8 cellular contexts compared by ENCODE assay signal in the genomic region with DNA sequence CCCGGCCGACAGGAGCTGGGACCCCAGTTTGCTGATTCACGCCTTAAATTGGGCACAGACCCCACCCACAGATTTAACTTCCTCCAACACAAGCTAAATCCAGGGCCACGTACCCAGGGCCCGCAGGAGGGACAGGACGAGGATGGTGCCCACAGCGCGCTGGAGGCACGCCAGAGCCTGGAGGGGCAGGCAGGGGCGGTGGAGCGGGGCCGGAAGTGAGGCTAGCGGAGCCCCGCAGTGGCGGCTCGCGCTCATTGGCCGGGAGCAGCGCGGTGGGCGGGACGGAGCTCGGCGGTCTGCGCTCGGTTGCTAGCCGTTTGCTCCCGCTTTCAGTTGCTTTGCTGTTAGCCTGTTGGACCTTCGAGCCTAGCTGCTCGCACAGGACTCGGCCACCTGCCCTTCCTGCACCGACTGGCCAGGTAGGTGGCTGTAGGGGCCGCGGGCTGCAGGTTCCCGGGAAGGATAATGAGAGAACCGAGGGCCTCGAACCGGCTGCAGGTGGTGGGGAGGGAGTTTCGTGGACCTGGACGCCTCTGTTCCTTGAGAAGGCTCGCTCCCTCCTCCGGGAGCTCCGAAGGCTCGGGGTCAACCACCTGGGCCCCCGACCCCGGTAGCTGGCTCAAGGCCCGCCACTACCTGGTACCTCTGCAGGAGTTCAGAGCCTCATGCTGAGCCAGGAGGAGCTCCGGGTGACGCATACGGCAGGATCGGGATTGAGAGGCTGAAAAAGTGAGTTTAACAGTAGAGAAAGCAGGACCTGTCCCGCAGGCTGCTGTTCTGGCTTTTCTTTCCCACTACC. TPM values are rescaled to one million over a fixed set of nuclear protein-coding genes. Genes with fewer than 3 reads are reported as not detected.
DNase-seq lines count a peak whose midpoint lies in the region; ATAC-seq lines count a peak whose summit lies in the region.

A gene (plus strand): TSS at position 332 of the 799 bp plus-strand sequence. CDS start 8,212 bp downstream, outside the sequence.

- peak within 1 kb of the TSS; percentile 87 to 99 (median 94) for H3K4me3 Mint-ChIP-seq in CD8-positive, alpha-beta memory T cell
- H3K4me3 Mint-ChIP-seq in effector memory CD8-positive, alpha-beta T cell = peak within 1 kb of the TSS; percentile 95 to 97

- WGBS in mesendoderm (ENCODE audit: extremely low coverage, insufficient coverage, low lambda C conversion rate) = no CpG with 5 or more reads among the region's 52 CpGs

- H2AK5ac ChIP-seq in mesendoderm (ENCODE audit: low read length) = no peak within 1 kb of the TSS

- H3K79me2 ChIP-seq in mesendoderm (ENCODE audit: control insufficient read depth, insufficient read depth, low read length) = peaks cover 4% of the 10 kb centered on the region

- ATAC-seq in GM19463 (IDR thresholded peaks at IDR 0.05; ENCODE audit: unreplicated experiment) = peak; percentile 95
- ATAC-seq in effector memory CD8-positive, alpha-beta T cell (replicated peaks) = peak; percentile 95

- H3K4me3 ChIP-seq in CD8-positive, alpha-beta memory T cell (ENCODE audit: low read length) = peak within 1 kb of the TSS; percentile 96
- H3K4me3 ChIP-seq in NT2/D1 (ENCODE audit: insufficient read length, low read depth) (peak within 1 kb of the TSS; percentile 89), mesendoderm (ENCODE audit: low read length) (peak within 1 kb of the TSS; percentile 74)

- no peak within 1 kb of the TSS for H3K23ac ChIP-seq in mesendoderm (ENCODE audit: low read length)

- peak within 1 kb of the TSS; percentile 86 for H3K4me2 ChIP-seq in mesendoderm (ENCODE audit: low read length)

- peak within 1 kb of the TSS; percentile 97 for H3K9ac ChIP-seq in NT2/D1 (ENCODE audit: insufficient read length, low read depth)
- H3K9ac ChIP-seq in mesendoderm (ENCODE audit: low read length) = peak within 1 kb of the TSS; percentile 83

- H4K5ac ChIP-seq in mesendoderm (ENCODE audit: low read length) = no peak within 1 kb of the TSS

- H4K8ac ChIP-seq in mesendoderm (ENCODE audit: low read depth, low read length) = no peak within 1 kb of the TSS

- H3K4me1 ChIP-seq in CD8-positive, alpha-beta memory T cell (ENCODE audit: insufficient read depth, low read length) = peaks cover 33% of the 10 kb centered on the region
- peaks cover 7% of the 10 kb centered on the region for H3K4me1 ChIP-seq in NT2/D1 (ENCODE audit: insufficient read depth, insufficient read length)
- no peaks in the 10 kb centered on the region for H3K4me1 ChIP-seq in mesendoderm (ENCODE audit: control insufficient read depth, low read depth, low read length)

- CTCF ChIA-PET in CD8-positive, alpha-beta memory T cell (lab: Charles Lee) = interaction anchor here (0.7 to 4.2 kb wide), 14 partner anchors 14 to 140 kb away, joined by 3 to 62 read pairs (median 8); a partner anchor contains a TSS

- DNase-seq in CD8-positive, alpha-beta memory T cell = peak; percentile 88 to 94 (median 91)
- DNase-seq in HT-29 (ENCODE audit: low spot score) (peak; percentile 86), NT2/D1 (ENCODE audit: low read depth, low spot score) (peak; percentile 54), mesendoderm (peak; percentile 89)
- DNase-seq in activated CD8-positive, alpha-beta memory T cell treated with anti-CD3 and anti-CD28 coated beads for 48 hours (ENCODE audit: low read depth in 2 of 3, low spot score in 2 of 3) = peak; percentile 68 to 83 (median 83)
- DNase-seq in effector memory CD8-positive, alpha-beta T cell = peak; percentile 89 to 92 (median 90)
- peak; percentile 86 for DNase-seq in stimulated activated CD8-positive, alpha-beta memory T cell treated with anti-CD3 and anti-CD28 coated beads, Interleukin-12 subunit alpha, Interleukin-12 subunit beta, amount 100 ng/mL, for 4 hours (ENCODE audit: low read depth)

- H3K9me3 Mint-ChIP-seq in CD8-positive, alpha-beta memory T cell = no peaks in the 10 kb centered on the region
- H3K9me3 Mint-ChIP-seq in effector memory CD8-positive, alpha-beta T cell = no peaks in the 10 kb centered on the region

- H3K79me1 ChIP-seq in mesendoderm (ENCODE audit: low read length) = no peaks in the 10 kb centered on the region

- no peaks in the 10 kb centered on the region for H3K27me3 ChIP-seq in CD8-positive, alpha-beta memory T cell (ENCODE audit: insufficient read depth, low read length, poor library complexity, severe bottlenecking)
- no peaks in the 10 kb centered on the region for H3K27me3 ChIP-seq in NT2/D1 (ENCODE audit: insufficient read depth, insufficient read length)
- H3K27me3 ChIP-seq in mesendoderm (ENCODE audit: insufficient read depth, low read length, poor library complexity) = no peaks in the 10 kb centered on the region

- POLR2A ChIA-PET in CD8-positive, alpha-beta memory T cell (lab: Charles Lee) = interaction anchor here (0.6 to 6.5 kb wide), 27 partner anchors 8 to 815 kb away, joined by 3 to 153 read pairs (median 5); a partner anchor contains a TSS

- no peak within 1 kb of the TSS for H2BK5ac ChIP-seq in mesendoderm (ENCODE audit: low read length)

- peak within 1 kb of the TSS; percentile 56 for H3K4ac ChIP-seq in mesendoderm (ENCODE audit: low read depth, low read length)

- H3K4me1 Mint-ChIP-seq in CD8-positive, alpha-beta memory T cell = peaks cover 28 to 58% (median 44%) of the 10 kb centered on the region in 3 donors
- H3K4me1 Mint-ChIP-seq in effector memory CD8-positive, alpha-beta T cell (ENCODE audit: low read depth in 2 of 2) = peaks cover 29 to 34% of the 10 kb centered on the region in 2 donors

- H3K36me3 ChIP-seq in CD8-positive, alpha-beta memory T cell (ENCODE audit: insufficient read depth, low read length) = no peaks in the 10 kb centered on the region
- H3K36me3 ChIP-seq in NT2/D1 (ENCODE audit: insufficient read depth, insufficient read length, low read length) (no peaks in the 10 kb centered on the region), mesendoderm (ENCODE audit: control insufficient read depth, insufficient read depth, low read length) (no peaks in the 10 kb centered on the region)

- no peaks in the 10 kb centered on the region for H3K27me3 Mint-ChIP-seq in CD8-positive, alpha-beta memory T cell
- H3K27me3 Mint-ChIP-seq in effector memory CD8-positive, alpha-beta T cell = no peaks in the 10 kb centered on the region

- peak within 1 kb of the TSS; percentile 96 for H3K27ac ChIP-seq in CD8-positive, alpha-beta memory T cell (ENCODE audit: low read depth, low read length)
- H3K27ac ChIP-seq in mesendoderm (ENCODE audit: low read depth, low read length) = peak within 1 kb of the TSS; percentile 79

- peak within 1 kb of the TSS; percentile 89 to 100 (median 98) for H3K27ac Mint-ChIP-seq in CD8-positive, alpha-beta memory T cell
- peak within 1 kb of the TSS; percentile 97 to 99 for H3K27ac Mint-ChIP-seq in effector memory CD8-positive, alpha-beta T cell

- H3K56ac ChIP-seq in mesendoderm (ENCODE audit: low read length) = peak within 1 kb of the TSS; percentile 81

- peaks cover 0 to 34% (median 0%) of the 10 kb centered on the region in 3 donors for H3K36me3 Mint-ChIP-seq in CD8-positive, alpha-beta memory T cell
- peaks cover 43% of the 10 kb centered on the region for H3K36me3 Mint-ChIP-seq in effector memory CD8-positive, alpha-beta T cell (ENCODE audit: insufficient read depth)

- peak within 1 kb of the TSS; percentile 29 for H3K18ac ChIP-seq in mesendoderm (ENCODE audit: low read length)

- H2BK15ac ChIP-seq in mesendoderm (replicated peaks; ENCODE audit: low read depth) = no peak within 1 kb of the TSS

- no peak within 1 kb of the TSS for H2BK120ac ChIP-seq in mesendoderm (ENCODE audit: low read depth, low read length)

- H3K9me3 ChIP-seq in CD8-positive, alpha-beta memory T cell (ENCODE audit: low read length) = no peaks in the 10 kb centered on the region
- no peaks in the 10 kb centered on the region for H3K9me3 ChIP-seq in NT2/D1 (ENCODE audit: insufficient read depth, low read length)

RNA-seq across cellular contexts. Expression of the gene that starts here (rescaled TPM):
- total RNA-seq in CD8-positive, alpha-beta memory T cell = 10 to 100 TPM; 17.9 to 19.9 TPM
- 5.5 TPM for polyA plus RNA-seq in CD8-positive, alpha-beta memory T cell
- total RNA-seq in HT-29 (2014; rRNA removed; shearing (Covaris generic)) = 12.2 and 14.6 TPM in 2 replicates
- polyA plus RNA-seq in mesendoderm (2013, experiment 1 of 2) = 8.3 TPM
- polyA plus RNA-seq in mesendoderm (2013, experiment 2 of 2) = 8.0 TPM

Comparison
In these comparisons a context has a peak if more than half of its experiments do, and no peak if none do; other contexts are left out.
1. Peak in every context shown above with its lines: DNase-seq, ATAC-seq, H3K4me3 ChIP-seq and H3K27ac ChIP-seq.